In the genomic region with DNA sequence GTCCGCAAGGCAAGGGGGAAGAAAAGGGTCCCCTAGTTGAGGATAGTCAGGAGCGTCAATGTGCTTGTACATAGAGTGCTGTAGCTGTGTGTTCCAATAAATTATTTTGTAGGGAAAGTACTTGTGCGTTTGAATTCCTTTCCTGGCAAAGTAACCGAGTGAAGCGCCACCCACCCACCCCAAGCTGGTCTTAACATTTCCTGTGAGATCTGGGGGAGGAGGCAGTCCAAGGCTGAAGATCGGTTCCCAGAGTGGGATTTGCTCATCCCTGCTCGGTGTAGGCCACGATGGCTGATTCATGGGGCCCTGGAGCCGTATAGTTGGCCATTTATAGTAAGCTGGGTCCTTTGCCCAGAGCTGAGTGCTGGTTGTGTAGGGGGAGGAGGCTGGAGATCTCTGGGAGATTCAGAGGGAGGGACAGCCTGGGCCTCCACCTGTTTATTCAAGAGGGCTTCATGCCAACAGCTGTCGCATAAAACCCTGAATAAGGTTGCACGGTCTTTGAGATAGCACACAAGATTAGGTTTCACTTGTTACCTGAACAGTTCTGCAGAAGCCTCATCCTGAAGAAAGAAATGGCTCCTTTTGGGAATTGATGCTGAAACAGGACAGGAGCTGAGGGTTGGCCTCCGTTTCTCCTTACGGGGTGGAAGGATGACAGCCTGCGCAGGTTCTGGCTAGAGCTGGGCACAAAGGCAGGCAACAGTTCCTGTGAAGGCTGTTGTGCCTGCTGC, we compare ENCODE assay signal across 8 cellular contexts. TPM values are rescaled to one million over a fixed set of nuclear protein-coding genes. Genes with fewer than 3 reads are reported as not detected.
DNase-seq lines count a peak whose midpoint lies in the region; ATAC-seq, FAIRE-seq and TF ChIP-seq lines count a peak whose summit lies in the region.

No MANE protein-coding gene starts in this region.

- 13% methylated on average over 14 of the region's 14 CpGs for WGBS in GM12878 (ENCODE audit: insufficient coverage, insufficient replicate concordance, low lambda C conversion rate, missing lambda C conversion rate)

- H3K9me3 ChIP-seq in GM12878 (replicated peaks; ENCODE audit: control insufficient read depth, insufficient read depth, low read length): no peaks in the 10 kb centered on the region

- peak; percentile 88 for TF ChIP-seq POLR2A in GM12878 (IDR thresholded peaks at IDR 0.05; ENCODE audit: low read depth, low read length)

- no peaks in the 10 kb centered on the region for H3K9me3 Mint-ChIP-seq in activated T-cell treated with anti-CD3 and anti-CD28 coated beads, Interleukin-2, amount 50 U/mL, for 4 hours

- H4K20me1 ChIP-seq in GM12878 (ENCODE audit: control insufficient read depth, insufficient read depth): peaks cover 29% of the 10 kb centered on the region

- TF ChIP-seq RAD21 in GM12878 (IDR thresholded peaks at IDR 0.05; ENCODE audit: insufficient read depth, low read depth, low read length): no peak

- TF ChIP-seq EP300 in GM12878 (IDR thresholded peaks at IDR 0.05; ENCODE audit: borderline replicate concordance in 1 of 2, control insufficient read depth in 1 of 2, low read depth in 2 of 2, low read length in 2 of 2): no peak

- H3K9ac ChIP-seq in GM12878 (ENCODE audit: control insufficient read depth, insufficient read depth, low read length): peak overlapping the region; percentile 99; the same call in 1 of the 2 replicates

- H3K79me2 ChIP-seq in GM12878 (ENCODE audit: control insufficient read depth, insufficient read depth, low read length): peaks cover 58% of the 10 kb centered on the region

- CTCF ChIA-PET in GM12878 (lab: Yijun Ruan, JAX): interaction anchor here (0.8 to 17.8 kb wide), 5 partner anchors 7 to 212 kb away, joined by 4 to 372 read pairs (median 4); partner anchors contain the start of gene MIEF1

- SMC1A ChIA-PET in GM12878 (lab: Charles Lee; ENCODE audit: uncharacterized antibody, unreplicated experiment): interaction anchor here (0.6 to 0.9 kb wide), 2 partner anchors 26 to 48 kb away, joined by 3 to 4 read pairs; no protein-coding TSS in a partner anchor

- peak overlapping the region; percentile 97 for H3K4me2 ChIP-seq in GM12878 (ENCODE audit: control insufficient read depth, insufficient read depth)

- in situ Hi-C loops in GM12878 (cut with MboI): loop anchor here (25.0 kb wide), 1 partner anchor 360 kb away; the partner anchor contains the start of gene CBX7

- BruUV-seq in GM12878 (replicated peaks; lab: Mats Ljungman, UMichigan): no TSS peak

- no peak for TF ChIP-seq CTCF in GM12878 (IDR thresholded peaks at IDR 0.05 in 2 of 3, conservative IDR thresholded peaks at IDR 0.05 in 1 of 3; ENCODE audit: control insufficient read depth in 2 of 3, extremely low read depth in 1 of 3, insufficient read depth in 1 of 3, low read depth in 3 of 3, low read length in 3 of 3)

- FAIRE-seq in GM12878 (lab: Jason Lieb, UNC): no peak

- peak overlapping the region; percentile 97 for H3K4me3 ChIP-seq in GM12878

- POLR2A ChIA-PET in GM12878 (lab: Charles Lee): interaction anchor here (0.8 to 1.5 kb wide), 6 partner anchors 8 to 521 kb away, joined by 3 to 5 read pairs (median 3); no protein-coding TSS in a partner anchor

- peaks cover 60% of the 10 kb centered on the region for H3K4me1 Mint-ChIP-seq in activated T-cell treated with anti-CD3 and anti-CD28 coated beads, Interleukin-2, amount 50 U/mL, for 4 hours (ENCODE audit: low read depth)

- RAD21 ChIA-PET in GM12878 (lab: Charles Lee; ENCODE audit: unreplicated experiment): no interaction called here

- H3K27me3 ChIP-seq in GM12878 (replicated peaks in 1 of 2; ENCODE audit: control insufficient read depth in 2 of 2, insufficient read depth in 2 of 2, low read length in 1 of 2): no peaks in the 10 kb centered on the region

- H2AFZ ChIP-seq in GM12878 (ENCODE audit: control insufficient read depth, low read depth, low read length): no peak overlapping the region

- H3K27ac ChIP-seq in GM12878 (ENCODE audit: control insufficient read depth, insufficient read depth): 0 out of 2 replicates have a peak overlapping the region, but pooled peaks have one; percentile 24
- peak overlapping the region; percentile 23 for H3K27ac ChIP-seq in substantia nigra (ENCODE audit: low read depth, low read length, poor library complexity, severe bottlenecking)

- no peak for DNase-seq in activated T-cell treated with anti-CD3 and anti-CD28 coated beads, Interleukin-2, amount 50 U/mL, for 4 hours
- DNase-seq in activated T-cell treated with anti-CD3 and anti-CD28 coated beads, Interleukin-2, amount 50 U/mL, for 1 hour: no peak
- peak; percentile 43 for DNase-seq in NCI-H460 (ENCODE audit: extremely low read depth, low read depth)
- DNase-seq in GM12878 (ENCODE audit: low read depth, low spot score): no peak
- peak; percentile 51 for DNase-seq in left kidney (ENCODE audit: low read depth, low spot score)
- DNase-seq in substantia nigra (lab: John Stamatoyannopoulos, UW): peak in 2 of 49 donors; percentile 45 to 54
- DNase-seq in ureter (ENCODE audit: low spot score): no peak

- H3K4me3 Mint-ChIP-seq in activated T-cell treated with anti-CD3 and anti-CD28 coated beads, Interleukin-2, amount 50 U/mL, for 4 hours: peak overlapping the region; percentile 96

- H3K36me3 Mint-ChIP-seq in activated T-cell treated with anti-CD3 and anti-CD28 coated beads, Interleukin-2, amount 50 U/mL, for 4 hours (ENCODE audit: insufficient read depth): peaks cover 40% of the 10 kb centered on the region

- peak; percentile 3 to 4 for ATAC-seq in activated T-cell treated with anti-CD3 and anti-CD28 coated beads, Interleukin-2, amount 50 U/mL, for 4 hours
- no peak for ATAC-seq in GM12878
- no peak for ATAC-seq in GM21390 (IDR thresholded peaks at IDR 0.05; ENCODE audit: unreplicated experiment)

- peaks cover 2% of the 10 kb centered on the region for H3K27me3 Mint-ChIP-seq in activated T-cell treated with anti-CD3 and anti-CD28 coated beads, Interleukin-2, amount 50 U/mL, for 4 hours (ENCODE audit: low read depth)

- intact Hi-C loops in GM12878 (cut with micrococcal nuclease; ENCODE audit: unreplicated experiment): loop anchor here (5.0 kb wide), 1 partner anchor 75 kb away; no protein-coding TSS in a partner anchor

- peaks cover 31% of the 10 kb centered on the region for H3K4me1 ChIP-seq in GM12878 (ENCODE audit: control insufficient read depth, insufficient read depth, low read length)

- peaks cover 18 to 23% of the 10 kb centered on the region in 2 experiments; a peak in 3 of 4 replicates for H3K36me3 ChIP-seq in GM12878 (ENCODE audit: control insufficient read depth in 2 of 2, insufficient read depth in 2 of 2, low read length in 1 of 2)

RNA-seq across cellular contexts. Expression of gene ATF4, which starts 2.4 kb away (rescaled TPM):
- total RNA-seq in activated T-cell treated with anti-CD3 and anti-CD28 coated beads, Interleukin-2, amount 50 U/mL, for 4 hours: 100 to 1,000 TPM; 611 to 673 (median 650) TPM
- 816 and 819 TPM in 2 replicates for total RNA-seq in NCI-H460 (2014; rRNA removed; shearing (Covaris generic))
- 552 and 568 TPM in 2 replicates for polyA plus RNA-seq in NCI-H460 (2014; cell fraction: nucleus; rRNA removed)
- total RNA-seq in GM12878 (2013; cell fraction: nucleolus; rRNA removed): 140 and 144 TPM in 2 replicates
- total RNA-seq in GM12878 (2014; rRNA removed): 308 and 320 TPM in 2 replicates
- total RNA-seq in GM12878 (2014; rRNA removed; fragmentation: Illumina TruSeq; extraction: Trizol): 340 and 355 TPM in 2 replicates
- 326 and 331 TPM in 2 replicates for total RNA-seq in GM12878 (2021)
- 395 TPM for polyA plus RNA-seq in GM12878 (2011; ENCODE audit: low read depth)
- 566 and 603 TPM in 2 replicates for polyA plus RNA-seq in GM12878 (2011; rRNA removed)
- 689 and 827 TPM in 2 replicates for polyA plus RNA-seq in GM12878 (2011; cell fraction: cytosol; rRNA removed)
- polyA plus RNA-seq in GM12878 (2011; cell fraction: nucleus; rRNA removed): 737 and 862 TPM in 2 replicates
- polyA plus RNA-seq in GM12878 (2012): 477 and 719 TPM in 2 replicates
- 520 and 576 TPM in 2 replicates for polyA plus RNA-seq in GM12878 (2014; fragmentation: Illumina TruSeq; extraction: Trizol)
- polyA plus RNA-seq in GM12878 (2014; fragmentation: Nextera tagmentation; extraction: Ambion mirVana): 100 to 1,000 TPM in 1 of 2 experiments, 10 to 100 TPM in 1; 88.3 to 187 TPM
- 508 and 605 TPM in 2 replicates for polyA plus RNA-seq in GM12878 (2014; rRNA removed)
- 100 to 1,000 TPM; 165 to 178 TPM for polyA plus RNA-seq in GM12878 (2016; fragmentation: Nextera tagmentation; extraction: Ambion mirVana)
- polyA minus RNA-seq in GM12878 (2011; rRNA and poly(A)+ RNA removed): 145 and 253 TPM in 2 replicates
- 58.9 and 61.0 TPM in 2 replicates for polyA minus RNA-seq in GM12878 (2011; cell fraction: cytosol; rRNA and poly(A)+ RNA removed)
- polyA minus RNA-seq in GM12878 (2011; cell fraction: nucleus; rRNA and poly(A)+ RNA removed): 146 and 184 TPM in 2 replicates
- 381 TPM for total RNA-seq in ureter

RNA-seq across cellular contexts. Expression of gene RPS19BP1, which starts 9.8 kb away (rescaled TPM):
- 100 to 1,000 TPM; 198 to 208 (median 201) TPM for total RNA-seq in activated T-cell treated with anti-CD3 and anti-CD28 coated beads, Interleukin-2, amount 50 U/mL, for 4 hours
- total RNA-seq in NCI-H460 (2014; rRNA removed; shearing (Covaris generic)): 80.2 and 85.8 TPM in 2 replicates
- 143 and 195 TPM in 2 replicates for polyA plus RNA-seq in NCI-H460 (2014; cell fraction: nucleus; rRNA removed)
- 43.6 and 46.7 TPM in 2 replicates for total RNA-seq in GM12878 (2013; cell fraction: nucleolus; rRNA removed)
- total RNA-seq in GM12878 (2014; rRNA removed) (106 and 132 TPM in 2 replicates), GM12878 (2014; rRNA removed; fragmentation: Illumina TruSeq; extraction: Trizol) (36.6 and 47.5 TPM in 2 replicates), GM12878 (2021) (83.6 and 85.7 TPM in 2 replicates), ureter (43.2 TPM)
- polyA plus RNA-seq in GM12878 (2011; ENCODE audit: low read depth): 23.5 TPM
- polyA plus RNA-seq in GM12878 (2011; rRNA removed) (48.1 and 71.5 TPM in 2 replicates), GM12878 (2014; fragmentation: Illumina TruSeq; extraction: Trizol) (8.8 and 20.3 TPM in 2 replicates), GM12878 (2014; fragmentation: Nextera tagmentation; extraction: Ambion mirVana) (10 to 100 TPM in 1 of 2 experiments, 1 to 10 TPM in 1; 2.7 to 14.3 TPM), GM12878 (2014; rRNA removed) (146 and 170 TPM in 2 replicates), GM12878 (2016; fragmentation: Nextera tagmentation; extraction: Ambion mirVana) (100 to 1,000 TPM; 178 to 206 TPM)
- polyA plus RNA-seq in GM12878 (2011; cell fraction: cytosol; rRNA removed): 100 and 140 TPM in 2 replicates
- 73.0 and 84.9 TPM in 2 replicates for polyA plus RNA-seq in GM12878 (2011; cell fraction: nucleus; rRNA removed)
- 59.4 and 59.8 TPM in 2 replicates for polyA plus RNA-seq in GM12878 (2012)
- polyA minus RNA-seq in GM12878 (2011; rRNA and poly(A)+ RNA removed): 11.3 and 24.2 TPM in 2 replicates
- 8.0 and 9.8 TPM in 2 replicates for polyA minus RNA-seq in GM12878 (2011; cell fraction: cytosol; rRNA and poly(A)+ RNA removed)
- polyA minus RNA-seq in GM12878 (2011; cell fraction: nucleus; rRNA and poly(A)+ RNA removed): 19.3 and 32.1 TPM in 2 replicates

RNA-seq across cellular contexts. Expression of gene MIEF1, which starts 20.6 kb away (rescaled TPM):
- 10 to 100 TPM; 69.9 to 76.6 (median 70.7) TPM for total RNA-seq in activated T-cell treated with anti-CD3 and anti-CD28 coated beads, Interleukin-2, amount 50 U/mL, for 4 hours
- total RNA-seq in NCI-H460 (2014; rRNA removed; shearing (Covaris generic)): 35.4 and 38.5 TPM in 2 replicates
- 25.8 and 37.2 TPM in 2 replicates for polyA plus RNA-seq in NCI-H460 (2014; cell fraction: nucleus; rRNA removed)
- total RNA-seq in GM12878 (2013; cell fraction: nucleolus; rRNA removed): 32.3 and 33.3 TPM in 2 replicates
- total RNA-seq in GM12878 (2014; rRNA removed): 27.9 and 28.3 TPM in 2 replicates
- total RNA-seq in GM12878 (2014; rRNA removed; fragmentation: Illumina TruSeq; extraction: Trizol): 24.0 and 26.4 TPM in 2 replicates
- total RNA-seq in GM12878 (2021): 50.9 and 52.3 TPM in 2 replicates
- 17.7 TPM for polyA plus RNA-seq in GM12878 (2011; ENCODE audit: low read depth)
- 21.3 and 27.9 TPM in 2 replicates for polyA plus RNA-seq in GM12878 (2011; rRNA removed)
- polyA plus RNA-seq in GM12878 (2011; cell fraction: cytosol; rRNA removed): 29.7 and 30.5 TPM in 2 replicates
- polyA plus RNA-seq in GM12878 (2011; cell fraction: nucleus; rRNA removed): 19.1 and 27.5 TPM in 2 replicates
- polyA plus RNA-seq in GM12878 (2012): 22.3 and 24.9 TPM in 2 replicates
- polyA plus RNA-seq in GM12878 (2014; fragmentation: Illumina TruSeq; extraction: Trizol): 33.1 and 35.8 TPM in 2 replicates
- 10 to 100 TPM; 12.4 to 13.8 TPM for polyA plus RNA-seq in GM12878 (2014; fragmentation: Nextera tagmentation; extraction: Ambion mirVana)
- polyA plus RNA-seq in GM12878 (2014; rRNA removed): 30.6 and 35.2 TPM in 2 replicates
- 10 to 100 TPM; 43.2 to 46.3 TPM for polyA plus RNA-seq in GM12878 (2016; fragmentation: Nextera tagmentation; extraction: Ambion mirVana)
- polyA minus RNA-seq in GM12878 (2011; rRNA and poly(A)+ RNA removed): 40.1 and 42.5 TPM in 2 replicates
- 15.5 and 17.6 TPM in 2 replicates for polyA minus RNA-seq in GM12878 (2011; cell fraction: cytosol; rRNA and poly(A)+ RNA removed)
- polyA minus RNA-seq in GM12878 (2011; cell fraction: nucleus; rRNA and poly(A)+ RNA removed): 11.0 and 23.4 TPM in 2 replicates
- 30.1 TPM for total RNA-seq in ureter

RNA-seq across cellular contexts. Expression of gene CACNA1I, which starts 47.8 kb away (rescaled TPM):
- under 1 TPM; 0.05 to 0.14 (median 0.08) TPM for total RNA-seq in activated T-cell treated with anti-CD3 and anti-CD28 coated beads, Interleukin-2, amount 50 U/mL, for 4 hours
- 0.05 TPM in 1 of 2 replicates, not detected in the other for total RNA-seq in NCI-H460 (2014; rRNA removed; shearing (Covaris generic))
- polyA plus RNA-seq in NCI-H460 (2014; cell fraction: nucleus; rRNA removed): 0.01 and 0.02 TPM in 2 replicates
- 0.07 and 0.10 TPM in 2 replicates for total RNA-seq in GM12878 (2013; cell fraction: nucleolus; rRNA removed)
- not detected in 2 replicates for total RNA-seq in GM12878 (2014; rRNA removed)
- total RNA-seq in GM12878 (2014; rRNA removed; fragmentation: Illumina TruSeq; extraction: Trizol): not detected in 2 replicates
- total RNA-seq in GM12878 (2021): 0.03 TPM in 2 replicates
- polyA plus RNA-seq in GM12878 (2011; ENCODE audit: low read depth): not detected
- 0.01 TPM in 1 of 2 replicates, not detected in the other for polyA plus RNA-seq in GM12878 (2011; rRNA removed)
- polyA plus RNA-seq in GM12878 (2011; cell fraction: cytosol; rRNA removed): 0.01 TPM in 1 of 2 replicates, not detected in the other
- 0.04 and 0.06 TPM in 2 replicates for polyA plus RNA-seq in GM12878 (2011; cell fraction: nucleus; rRNA removed)
- polyA plus RNA-seq in GM12878 (2012): not detected in 2 replicates
- not detected in 2 replicates for polyA plus RNA-seq in GM12878 (2014; fragmentation: Illumina TruSeq; extraction: Trizol)
- not detected for polyA plus RNA-seq in GM12878 (2014; fragmentation: Nextera tagmentation; extraction: Ambion mirVana)
- not detected in 2 replicates for polyA plus RNA-seq in GM12878 (2014; rRNA removed)
- polyA plus RNA-seq in GM12878 (2016; fragmentation: Nextera tagmentation; extraction: Ambion mirVana): not detected
- under 0.01 TPM in 1 of 2 replicates, not detected in the other for polyA minus RNA-seq in GM12878 (2011; rRNA and poly(A)+ RNA removed)
- not detected in 2 replicates for polyA minus RNA-seq in GM12878 (2011; cell fraction: cytosol; rRNA and poly(A)+ RNA removed)
- polyA minus RNA-seq in GM12878 (2011; cell fraction: nucleus; rRNA and poly(A)+ RNA removed): not detected in 2 replicates
- 0.75 TPM for total RNA-seq in ureter

Comparison
In these comparisons a context has a peak if more than half of its experiments do, and no peak if none do; other contexts are left out.
1. ATAC-seq: peak in activated T-cell treated with anti-CD3 and anti-CD28 coated beads, Interleukin-2, amount 50 U/mL, for 4 hours (2 of 2); none in GM12878 (single experiment) and GM21390 (single experiment).
2. DNase-seq: peak in NCI-H460 (single experiment) and left kidney (single experiment); none in activated T-cell treated with anti-CD3 and anti-CD28 coated beads, Interleukin-2, amount 50 U/mL, for 4 hours (single experiment), activated T-cell treated with anti-CD3 and anti-CD28 coated beads, Interleukin-2, amount 50 U/mL, for 1 hour (single experiment), GM12878 (single experiment) and ureter (single experiment).